Comparison of ENCODE assay signal across 9 cellular contexts in the genomic region with DNA sequence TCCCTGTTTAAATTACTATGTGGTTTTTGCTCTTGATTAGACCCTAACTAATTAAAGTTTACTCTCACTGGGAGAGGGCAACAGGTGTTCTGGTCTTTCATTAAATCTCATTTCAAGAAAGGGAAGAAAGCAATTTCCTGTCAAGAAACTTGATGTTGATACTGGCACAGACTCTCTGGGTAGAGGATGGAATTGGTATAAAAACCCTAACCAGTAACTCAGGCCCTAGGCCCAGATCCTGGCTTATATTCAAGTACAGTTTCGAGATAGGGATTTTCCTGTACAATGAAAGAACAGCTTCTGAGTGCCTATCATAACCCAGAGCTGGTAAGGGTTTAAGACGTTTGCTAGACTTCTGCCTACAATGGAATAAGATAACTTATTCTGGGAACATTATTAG.
DNase-seq lines count a peak whose midpoint lies in the region; ATAC-seq, FAIRE-seq and TF ChIP-seq lines count a peak whose summit lies in the region.
"Had no signal": no experiment of that assay in that cellular context is flagged by ENCODE, and none has a peak within 500 bp of the region (broad histone marks: within the 10 kb centered on the region; RNA-seq: fewer than 3 reads in every experiment).

No MANE protein-coding gene starts in this region.

- H3K36me3 Mint-ChIP-seq in dendritic cell treated with granulocyte-macrophage colony-stimulating factor and Interleukin-4, amounts not matched to agents 40 ng/mL and 50 ng/mL, for 4 days (ENCODE audit: low read depth), result peaks cover 10% of the 10 kb centered on the region

- H3K4me1 Mint-ChIP-seq in dendritic cell treated with granulocyte-macrophage colony-stimulating factor and Interleukin-4, amounts not matched to agents 40 ng/mL and 50 ng/mL, for 4 days (ENCODE audit: low read depth), result peaks cover 6% of the 10 kb centered on the region

- no peak for DNase-seq in GM12891 (ENCODE audit: insufficient read length, low spot score)
- no peak for DNase-seq in AML-193 (lab: John Stamatoyannopoulos, UW)
- no peak for DNase-seq in hepatic stellate cell (ENCODE audit: low spot score)
- no peak for DNase-seq in anterior cingulate cortex (lab: John Stamatoyannopoulos, UW)
- no peak for DNase-seq in hypothalamus (lab: John Stamatoyannopoulos, UW)
- DNase-seq: Calu3 had no signal

- intact Hi-C loops in dendritic cell treated with granulocyte-macrophage colony-stimulating factor and Interleukin-4, amounts not matched to agents 40 ng/mL and 50 ng/mL, for 4 days (cut with micrococcal nuclease), result no loop called here

- H3K27me3 Mint-ChIP-seq in dendritic cell treated with granulocyte-macrophage colony-stimulating factor and Interleukin-4, amounts not matched to agents 40 ng/mL and 50 ng/mL, for 4 days, result no peaks in the 10 kb centered on the region

- H3K4me3 Mint-ChIP-seq in dendritic cell treated with granulocyte-macrophage colony-stimulating factor and Interleukin-4, amounts not matched to agents 40 ng/mL and 50 ng/mL, for 4 days, result no peak overlapping the region

- FAIRE-seq in GM12891 (lab: Jason Lieb, UNC), result peak; percentile 9

- ATAC-seq in GM21447 (IDR thresholded peaks at IDR 0.05; ENCODE audit: unreplicated experiment) (peak; percentile 48), HG03432 (IDR thresholded peaks at IDR 0.05; ENCODE audit: unreplicated experiment) (peak; percentile 49)

- H3K27ac Mint-ChIP-seq in dendritic cell treated with granulocyte-macrophage colony-stimulating factor and Interleukin-4, amounts not matched to agents 40 ng/mL and 50 ng/mL, for 4 days, result peak overlapping the region; percentile 65

- peaks cover 6% of the 10 kb centered on the region for H3K9me3 Mint-ChIP-seq in dendritic cell treated with granulocyte-macrophage colony-stimulating factor and Interleukin-4, amounts not matched to agents 40 ng/mL and 50 ng/mL, for 4 days

- TF ChIP-seq POLR2A in GM12891 (IDR thresholded peaks at IDR 0.05; ENCODE audit: low read depth, low read length), result no peak

TF ChIP-seq in GM12891, 5 proteins besides CTCF, POLR2A, EP300 and RAD21:
- TF ChIP-seq PAX5 (IDR thresholded peaks at IDR 0.05; ENCODE audit: insufficient read depth, low read length, severe bottlenecking) (no peak), POU2F2 (IDR thresholded peaks at IDR 0.05; ENCODE audit: low read depth, low read length) (no peak), SPI1 (IDR thresholded peaks at IDR 0.05; ENCODE audit: low read depth, low read length) (no peak), POLR2AphosphoS5 (IDR thresholded peaks at IDR 0.05; ENCODE audit: low read depth, low read length) (no peak), TAF1 (IDR thresholded peaks at IDR 0.05; ENCODE audit: low read depth, low read length) (no peak)
